7 cellular contexts compared by ENCODE assay signal in the genomic region with DNA sequence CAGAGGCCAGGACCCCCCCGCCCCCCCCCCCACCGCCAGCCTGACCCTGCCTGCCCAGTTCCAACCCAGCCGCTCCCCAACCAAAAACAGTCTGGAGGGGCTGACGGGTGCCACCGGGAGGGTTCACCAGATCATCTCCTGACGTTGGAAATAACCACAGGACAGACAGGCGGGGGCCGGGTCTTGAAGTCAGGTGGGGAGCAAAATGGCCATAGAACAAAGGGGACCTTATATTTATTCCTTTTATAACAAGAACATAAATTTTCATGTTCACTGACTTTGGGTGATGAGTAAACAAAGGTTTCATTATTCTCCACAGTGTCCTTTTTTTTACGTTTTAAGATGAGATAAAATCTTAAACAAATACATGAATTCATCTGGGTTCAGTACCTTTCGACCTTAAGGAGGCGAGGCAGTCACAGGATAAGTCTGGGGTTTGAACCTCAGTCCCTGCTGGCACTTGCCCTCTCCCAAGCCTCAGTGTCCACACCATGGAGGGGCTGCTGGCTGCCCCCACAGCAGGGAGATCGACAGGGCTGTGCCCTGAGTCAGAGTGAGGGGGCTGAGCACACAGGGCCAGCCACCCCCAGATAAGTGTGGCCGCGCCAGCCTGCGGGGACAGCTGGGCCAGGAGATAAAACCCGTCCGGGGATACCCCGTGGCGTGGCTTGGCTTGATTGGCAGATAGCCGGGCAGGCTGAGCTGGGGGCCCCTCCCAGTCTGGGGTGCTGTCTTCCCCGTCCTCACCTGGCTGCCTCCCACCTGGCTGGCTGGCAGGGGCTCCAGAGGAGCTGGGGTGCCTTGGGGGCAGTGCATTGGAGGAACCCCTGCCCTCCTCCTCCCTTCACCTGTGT. TPM values are rescaled to one million over a fixed set of nuclear protein-coding genes. Genes with fewer than 3 reads are reported as not detected.
A peak's percentile ranks its signal among the peaks of the same experiment; 100 is the strongest.
DNase-seq lines count a peak whose midpoint lies in the region; ATAC-seq and TF ChIP-seq lines count a peak whose summit lies in the region.

No MANE protein-coding gene starts in this region.

- no peaks in the 10 kb centered on the region; the same call in 1 of the 2 replicates for H3K79me2 ChIP-seq in H9 (ENCODE audit: insufficient read depth, low read length)
- H3K79me2 ChIP-seq in smooth muscle cell (ENCODE audit: low read depth), result peaks cover 70% of the 10 kb centered on the region

- H3K27me3 Mint-ChIP-seq in H9 (ENCODE audit: low read depth) (peaks cover 9% of the 10 kb centered on the region), endodermal cell (ENCODE audit: insufficient read depth) (peaks cover 31% of the 10 kb centered on the region)

- H3K4me3 ChIP-seq in SJSA1 (no peak overlapping the region), endodermal cell (ENCODE audit: low read length) (no peak overlapping the region), smooth muscle cell (no peak overlapping the region)

- no peak overlapping the region for H2BK20ac ChIP-seq in H9 (ENCODE audit: low read depth, low read length, poor library complexity, severe bottlenecking)

- H3K56ac ChIP-seq in H9 (ENCODE audit: insufficient read length, low read depth, low read length), result no peak overlapping the region

- no CpG with 5 or more reads among the region's 21 CpGs for WGBS in H9 (ENCODE audit: extremely low coverage, insufficient read length, low lambda C conversion rate)
- WGBS in endodermal cell (ENCODE audit: insufficient coverage in 1 of 2, insufficient read length in 1 of 2), 2 experiments, result 85 to 90% methylated on average over 3 to 19 of the region's 21 CpGs
- WGBS in smooth muscle cell (ENCODE audit: low lambda C conversion rate), result 20% methylated on average over 21 of the region's 21 CpGs

- H2AK5ac ChIP-seq in H9 (ENCODE audit: insufficient read length, low read length), result no peak overlapping the region

- no peak for TF ChIP-seq CTCF in H9 (conservative IDR thresholded peaks at IDR 0.05)
- TF ChIP-seq CTCF in endodermal cell (conservative IDR thresholded peaks at IDR 0.05), result no peak
- TF ChIP-seq CTCF in smooth muscle cell (IDR thresholded peaks at IDR 0.05; ENCODE audit: borderline replicate concordance, insufficient read depth, poor library complexity, severe bottlenecking), result no peak

- H3K4me1 ChIP-seq in H9 (ENCODE audit: insufficient read depth, low read length), result no peaks in the 10 kb centered on the region; the same call in 1 of the 2 replicates
- H3K4me1 ChIP-seq in SJSA1 (replicated peaks), result peaks cover 95% of the 10 kb centered on the region
- H3K4me1 ChIP-seq in endodermal cell (ENCODE audit: control insufficient read depth, insufficient read depth, low read length), result peaks cover 62% of the 10 kb centered on the region
- peaks cover 17% of the 10 kb centered on the region for H3K4me1 ChIP-seq in smooth muscle cell (ENCODE audit: low read depth)

- no peak overlapping the region for H3K9ac ChIP-seq in H9 (ENCODE audit: extremely low read depth, insufficient read length, low read length)
- H3K9ac ChIP-seq in endodermal cell (ENCODE audit: extremely low read depth, low read length, poor library complexity, severe bottlenecking), result no peak overlapping the region
- peak overlapping the region; percentile 90 for H3K9ac ChIP-seq in smooth muscle cell (ENCODE audit: low read depth)

- no peak overlapping the region for H2BK120ac ChIP-seq in H9 (ENCODE audit: low read depth, low read length, poor library complexity, severe bottlenecking)

- H3K27ac ChIP-seq in H9 (ENCODE audit: insufficient read length, low read depth, low read length) (no peak overlapping the region), SJSA1 (peak overlapping the region; percentile 82), endodermal cell (ENCODE audit: low read depth, low read length) (no peak overlapping the region), smooth muscle cell (ENCODE audit: low read depth) (peak overlapping the region; percentile 98)

- peaks cover 20 to 48% of the 10 kb centered on the region in 2 experiments for H3K4me1 Mint-ChIP-seq in H9
- peaks cover 42% of the 10 kb centered on the region for H3K4me1 Mint-ChIP-seq in endodermal cell

- H2BK12ac ChIP-seq in H9 (ENCODE audit: insufficient read length, low read depth, low read length), result no peak overlapping the region

- peak overlapping the region; percentile 57 for H4K91ac ChIP-seq in H9 (ENCODE audit: insufficient read length, low read depth, low read length)

- H3K18ac ChIP-seq in H9 (ENCODE audit: insufficient read length, low read depth, low read length), result no peak overlapping the region

- H4K20me1 ChIP-seq in H9 (ENCODE audit: control insufficient read depth, insufficient read depth, insufficient read length) (peaks cover 2% of the 10 kb centered on the region), smooth muscle cell (ENCODE audit: low read depth) (peaks cover 63% of the 10 kb centered on the region)

- DNase-seq in H9 (no peak), SJSA1 (ENCODE audit: low read depth in 1 of 2, low spot score in 2 of 2) (peak in 1 of 2 experiments; percentile 92), endodermal cell (peak; percentile 69), smooth muscle cell (lab: John Stamatoyannopoulos, UW; ENCODE audit: unreplicated experiment) (no peak)

- H2BK5ac ChIP-seq in H9 (ENCODE audit: insufficient read length, low read length), result no peak overlapping the region

- H3K23me2 ChIP-seq in H9 (ENCODE audit: insufficient read length, low read depth, low read length, poor library complexity, severe bottlenecking), result no peaks in the 10 kb centered on the region

- H3K27ac Mint-ChIP-seq in H9 (peak overlapping the region; percentile 36 to 88 (median 49); a peak in 4 of 7 replicates), endodermal cell (peak overlapping the region; percentile 37)

- H3F3A ChIP-seq in smooth muscle cell (ENCODE audit: low read depth), result peaks cover 26% of the 10 kb centered on the region

- no peak overlapping the region for H4K8ac ChIP-seq in H9 (replicated peaks; ENCODE audit: insufficient read length, low read depth, low read length)

- H4K5ac ChIP-seq in H9 (ENCODE audit: insufficient read length, low read depth, low read length), result no peak overlapping the region

- H3K36me3 ChIP-seq in SJSA1 (peaks cover 87% of the 10 kb centered on the region), endodermal cell (ENCODE audit: control insufficient read depth, insufficient read depth, low read length) (peaks cover 97% of the 10 kb centered on the region), smooth muscle cell (ENCODE audit: low read depth) (no peaks in the 10 kb centered on the region)

- no peak overlapping the region for H3K4ac ChIP-seq in H9 (ENCODE audit: low read depth, low read length)

- no peak overlapping the region for H3K23ac ChIP-seq in H9 (ENCODE audit: insufficient read length, low read depth, low read length)

- H3T11ph ChIP-seq in H9 (ENCODE audit: low read length), result no peak overlapping the region

- H3K4me2 ChIP-seq in H9 (ENCODE audit: insufficient read depth, insufficient read length, low read length) (peak overlapping the region; percentile 26), smooth muscle cell (peak overlapping the region; percentile 86)

- no peak overlapping the region for H2AFZ ChIP-seq in H9 (ENCODE audit: low read length)
- no peak overlapping the region for H2AFZ ChIP-seq in smooth muscle cell (ENCODE audit: low read depth)

- no peaks in the 10 kb centered on the region for H3K9me3 ChIP-seq in H9 (ENCODE audit: control insufficient read depth, low read depth, low read length)
- H3K9me3 ChIP-seq in SJSA1 (replicated peaks), result no peaks in the 10 kb centered on the region
- no peaks in the 10 kb centered on the region for H3K9me3 ChIP-seq in endodermal cell (ENCODE audit: control insufficient read depth, low read length)
- H3K9me3 ChIP-seq in smooth muscle cell (replicated peaks; ENCODE audit: low read depth), result no peaks in the 10 kb centered on the region

- H3K79me1 ChIP-seq in H9 (ENCODE audit: insufficient read depth, low read depth, low read length, poor library complexity, severe bottlenecking), result no peaks in the 10 kb centered on the region

- H3K27me3 ChIP-seq in H9 (ENCODE audit: insufficient read depth, low read length), result no peaks in the 10 kb centered on the region
- no peaks in the 10 kb centered on the region for H3K27me3 ChIP-seq in SJSA1 (replicated peaks)
- no peaks in the 10 kb centered on the region for H3K27me3 ChIP-seq in endodermal cell (ENCODE audit: control insufficient read depth, insufficient read depth, low read length, poor library complexity, severe bottlenecking)
- no peaks in the 10 kb centered on the region for H3K27me3 ChIP-seq in smooth muscle cell (ENCODE audit: low read depth)

- no peak overlapping the region; the same call in 1 of the 2 replicates for H3K14ac ChIP-seq in H9 (ENCODE audit: insufficient read depth, low read length)

- H3K36me3 Mint-ChIP-seq in H9 (ENCODE audit: insufficient read depth in 1 of 3, low read depth in 3 of 3) (peaks cover 23 to 63% (median 32%) of the 10 kb centered on the region in 3 experiments), endodermal cell (ENCODE audit: low read depth) (peaks cover 58% of the 10 kb centered on the region)

- ATAC-seq in GM18907 (IDR thresholded peaks at IDR 0.05; ENCODE audit: unreplicated experiment), result no peak
- no peak for ATAC-seq in GM21717 (IDR thresholded peaks at IDR 0.05; ENCODE audit: unreplicated experiment)
- ATAC-seq in GM21526 (IDR thresholded peaks at IDR 0.05; ENCODE audit: low FRiP score, unreplicated experiment), result no peak

- peaks cover 0 to 3% of the 10 kb centered on the region in 2 experiments; a peak in 1 of 5 replicates for H3K9me3 Mint-ChIP-seq in H9
- H3K9me3 Mint-ChIP-seq in endodermal cell, result no peaks in the 10 kb centered on the region

- no peak overlapping the region for H2BK15ac ChIP-seq in H9 (ENCODE audit: low read depth, low read length)

- no peak overlapping the region for H3K4me3 Mint-ChIP-seq in H9
- H3K4me3 Mint-ChIP-seq in endodermal cell, result no peak overlapping the region

RNA-seq across cellular contexts. Expression of gene SLC7A5, which starts 15.0 kb away (rescaled TPM):
- total RNA-seq in H9 (2021) (217 TPM in 2 replicates), endodermal cell (100 to 1,000 TPM; 374 to 588 TPM), smooth muscle cell (40.5 and 51.3 TPM in 2 replicates)
- total RNA-seq in SJSA1 (2014; rRNA removed; shearing (Covaris generic)), result 187 and 238 TPM in 2 replicates
- 144 TPM for polyA plus RNA-seq in endodermal cell (2013, experiment 1 of 2)
- 134 TPM for polyA plus RNA-seq in endodermal cell (2013, experiment 2 of 2)
- 58.8 and 153 TPM in 2 replicates for polyA plus RNA-seq in smooth muscle cell

Comparison
In these comparisons a context has a peak if more than half of its experiments do, and no peak if none do; other contexts are left out.
1. H3K27ac ChIP-seq: peak in SJSA1 (single experiment) and smooth muscle cell (single experiment); none in H9 (single experiment) and endodermal cell (single experiment).